Comparison of ENCODE assay signal across 24 cellular contexts in the genomic region with DNA sequence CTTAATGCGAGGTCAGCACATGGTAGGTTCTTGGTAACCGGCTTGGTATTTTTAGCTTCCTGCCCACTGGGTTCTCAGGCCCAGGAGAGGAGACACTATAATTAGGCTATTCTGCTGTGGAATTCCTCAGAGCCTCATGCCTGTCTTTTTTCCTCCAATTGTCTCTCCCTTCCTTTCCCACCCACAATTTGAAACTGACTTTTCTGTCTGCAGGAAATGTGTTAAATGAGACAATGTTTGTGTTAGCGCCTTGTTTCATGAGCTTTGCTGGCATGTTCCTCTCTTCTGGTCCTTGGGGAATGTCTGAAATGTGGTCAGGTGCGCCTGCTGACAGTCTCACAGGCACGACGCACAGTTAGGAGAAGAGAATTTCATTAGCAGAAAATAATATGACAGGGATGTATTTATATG.
DNase-seq lines count a peak whose midpoint lies in the region; FAIRE-seq and TF ChIP-seq lines count a peak whose summit lies in the region.
"Had no signal": no experiment of that assay in that cellular context is flagged by ENCODE, and none has a peak within 500 bp of the region (broad histone marks: within the 10 kb centered on the region; RNA-seq: fewer than 3 reads in every experiment).

No MANE protein-coding gene starts in this region.

- H3K9me3 ChIP-seq in cardiac muscle cell (ENCODE audit: low read depth) (no peaks in the 10 kb centered on the region), right atrium auricular region (no peaks in the 10 kb centered on the region), mesenchymal stem cell (ENCODE audit: control insufficient read depth, low read length) (no peaks in the 10 kb centered on the region), hepatocyte (ENCODE audit: low read depth) (no peaks in the 10 kb centered on the region)
- H3K9me3 ChIP-seq: A549, ascending aorta, thyroid gland had no signal

- peak overlapping the region in 1 of 2 experiments; percentile 7 for H3K4ac ChIP-seq in mesenchymal stem cell (ENCODE audit: low read depth in 1 of 2, low read length in 2 of 2)

- no peaks in the 10 kb centered on the region for H3K9me2 ChIP-seq in hepatocyte (replicated peaks; ENCODE audit: insufficient read depth)

- H2AK5ac ChIP-seq in mesenchymal stem cell (ENCODE audit: low read length, severe bottlenecking) = no peak overlapping the region

- TF ChIP-seq POLR2A in H54 (IDR thresholded peaks at IDR 0.05; ENCODE audit: low read depth, low read length) = no peak

- H3K27me3 ChIP-seq in cardiac muscle cell (no peaks in the 10 kb centered on the region), right atrium auricular region (no peaks in the 10 kb centered on the region), mesenchymal stem cell (ENCODE audit: control insufficient read depth in 1 of 2, insufficient read depth in 1 of 2, low read length in 2 of 2) (no peaks in the 10 kb centered on the region), hepatocyte (no peaks in the 10 kb centered on the region)
- H3K27me3 ChIP-seq: ascending aorta, dorsolateral prefrontal cortex, thyroid gland had no signal

- no peak overlapping the region for H3K23ac ChIP-seq in mesenchymal stem cell (ENCODE audit: low read length in 2 of 2)

- H3K36me3 ChIP-seq in cardiac muscle cell (no peaks in the 10 kb centered on the region), right atrium auricular region (no peaks in the 10 kb centered on the region), mesenchymal stem cell (ENCODE audit: control insufficient read depth in 1 of 2, insufficient read depth in 2 of 2, low read depth in 1 of 2, low read length in 2 of 2) (no peaks in the 10 kb centered on the region), hepatocyte (replicated peaks; ENCODE audit: insufficient read depth, low read depth) (no peaks in the 10 kb centered on the region)
- H3K36me3 ChIP-seq: ascending aorta, thyroid gland had no signal

- H2BK12ac ChIP-seq in mesenchymal stem cell (ENCODE audit: low read length in 2 of 2) = no peak overlapping the region

- H3K79me1 ChIP-seq in mesenchymal stem cell (replicated peaks; ENCODE audit: low read length, poor library complexity, severe bottlenecking) = no peaks in the 10 kb centered on the region

- H3K4me3 ChIP-seq in cardiac muscle cell (no peak overlapping the region), right atrium auricular region (no peak overlapping the region), fibroblast of mammary gland (ENCODE audit: control insufficient read depth, low read depth, low read length) (no peak overlapping the region), mesenchymal stem cell (ENCODE audit: insufficient read depth in 1 of 2, low read depth in 1 of 2, low read length in 2 of 2) (no peak overlapping the region), hepatocyte (no peak overlapping the region)
- H3K4me3 ChIP-seq: A549, ascending aorta, dorsolateral prefrontal cortex, thyroid gland had no signal

- no peak for TF ChIP-seq CTCF in cardiac muscle cell (IDR thresholded peaks at IDR 0.05; ENCODE audit: low read depth, low read length)
- TF ChIP-seq CTCF in right atrium auricular region (IDR thresholded peaks at IDR 0.05) = no peak
- no peak for TF ChIP-seq CTCF in fibroblast of mammary gland (conservative IDR thresholded peaks at IDR 0.05; ENCODE audit: control insufficient read depth, insufficient read depth, low read depth, low read length)
- TF ChIP-seq CTCF in hepatocyte (IDR thresholded peaks at IDR 0.05; ENCODE audit: poor library complexity) = no peak

- H4K8ac ChIP-seq in mesenchymal stem cell (ENCODE audit: low read length) = no peak overlapping the region

- no peak overlapping the region for H2BK15ac ChIP-seq in mesenchymal stem cell (ENCODE audit: low read depth, poor library complexity, severe bottlenecking)

- no peak overlapping the region for H3K18ac ChIP-seq in mesenchymal stem cell (ENCODE audit: low read depth in 1 of 2, low read length in 2 of 2)

- H2BK120ac ChIP-seq in mesenchymal stem cell (ENCODE audit: low read depth, low read length) = no peak overlapping the region

- peaks cover 26% of the 10 kb centered on the region for H3K4me1 ChIP-seq in cardiac muscle cell (ENCODE audit: low read depth)
- H3K4me1 ChIP-seq in right atrium auricular region = peaks cover 0 to 56% of the 10 kb centered on the region in 2 donors
- H3K4me1 ChIP-seq in mesenchymal stem cell (ENCODE audit: control insufficient read depth, insufficient read depth, low read depth, low read length) = peaks cover 11% of the 10 kb centered on the region
- H3K4me1 ChIP-seq in hepatocyte (ENCODE audit: insufficient read depth) = peaks cover 13% of the 10 kb centered on the region

- DNase-seq in cardiac muscle cell (ENCODE audit: low read depth in 1 of 2, low spot score in 1 of 2) (peak; percentile 12 to 39), right atrium auricular region (ENCODE audit: low spot score) (no peak), fibroblast of mammary gland (ENCODE audit: low read depth) (peak; percentile 15), mesenchymal stem cell (peak; percentile 39), hepatocyte (ENCODE audit: low spot score) (no peak), H54 (ENCODE audit: insufficient read length, low spot score) (no peak), H4 (ENCODE audit: low spot score) (no peak)
- no peak for DNase-seq in NK-92 treated with Interleukin-12 subunit alpha and Interleukin-12 subunit beta, amount 100 ng/mL, for 24 hours (lab: John Stamatoyannopoulos, UW)
- DNase-seq: activated CD4-positive, alpha-beta T cell treated with anti-CD3 and anti-CD28 coated beads, Interleukin-2, amount 50 U/mL, for 48 hours; activated naive CD4-positive, alpha-beta T cell treated with anti-CD3 and anti-CD28 coated beads, Interleukin-2, amount 10 ng/mL, durations not matched to agents 7 days and 5 days; activated T-cell treated with anti-CD3 and anti-CD28 coated beads, Interleukin-2, amount 50 U/mL, for 1 hour; CD4-positive, CD25-positive, alpha-beta regulatory T cell; DMS153; dorsolateral prefrontal cortex; H9; Karpas-422; naive thymus-derived CD8-positive, alpha-beta T cell; NCI-H1417; NCI-H2171; RPMI8226; stimulated activated CD4-positive, alpha-beta T cell treated with anti-CD3 and anti-CD28 coated beads, Interleukin-12 subunit alpha, Interleukin-12 subunit beta, amount 100 ng/mL, for 4 hours; thyroid gland had no signal

- H3K9ac ChIP-seq in mesenchymal stem cell (ENCODE audit: low read length) = no peak overlapping the region

- FAIRE-seq in H54 (lab: Jason Lieb, UNC) = no peak
- FAIRE-seq: A549 had no signal

- H2AFZ ChIP-seq in mesenchymal stem cell (ENCODE audit: low read depth, low read length) (no peak overlapping the region), hepatocyte (no peak overlapping the region)

- no peak overlapping the region for H2BK5ac ChIP-seq in mesenchymal stem cell (ENCODE audit: low read depth, low read length, poor library complexity, severe bottlenecking)

- H3K4me2 ChIP-seq in mesenchymal stem cell (ENCODE audit: low read length, poor library complexity, severe bottlenecking) (no peak overlapping the region), hepatocyte (no peak overlapping the region)
- H3K4me2 ChIP-seq: A549 had no signal

- no peaks in the 10 kb centered on the region for H3K79me2 ChIP-seq in hepatocyte

- no peak overlapping the region for H4K91ac ChIP-seq in mesenchymal stem cell (ENCODE audit: low read length)

- H3K14ac ChIP-seq in mesenchymal stem cell (ENCODE audit: low read length in 2 of 2) = no peak overlapping the region

- 88% methylated on average over 6 of the region's 6 CpGs for WGBS in mesenchymal stem cell
- WGBS in hepatocyte (ENCODE audit: low lambda C conversion rate, missing lambda C conversion rate) = 76% methylated on average over 6 of the region's 6 CpGs

- H3K27ac ChIP-seq in cardiac muscle cell (peak overlapping the region; percentile 50), right atrium auricular region (peak overlapping the region in 1 of 2 donors; percentile 34), mesenchymal stem cell (ENCODE audit: low read length, poor library complexity, severe bottlenecking) (no peak overlapping the region), hepatocyte (no peak overlapping the region)
- H3K27ac ChIP-seq: A549, ascending aorta had no signal

- H4K20me1 ChIP-seq in hepatocyte (ENCODE audit: insufficient read depth, poor library complexity, severe bottlenecking) = no peaks in the 10 kb centered on the region

Comparison
In these comparisons a context has a peak if more than half of its experiments do, and no peak if none do; other contexts are left out.
1. DNase-seq: peak in cardiac muscle cell (2 of 2), fibroblast of mammary gland (single experiment) and mesenchymal stem cell (single experiment); none in right atrium auricular region (single experiment), hepatocyte (single experiment), H54 (single experiment), H4 (single experiment) and NK-92 treated with Interleukin-12 subunit alpha and Interleukin-12 subunit beta, amount 100 ng/mL, for 24 hours (single experiment).